In genomic region chr10:21527634-21528451, GRCh38 we compare ENCODE assay signal across 1 cellular context.
A peak's percentile ranks its signal among the peaks of the same experiment; 100 is the strongest.
TF ChIP-seq lines count a peak whose summit lies in the region.

No MANE protein-coding gene starts in this region.

TF ChIP-seq in K562, 482 proteins besides CTCF, POLR2A, EP300 and RAD21 (continued from another document and continues in another):
- TF ChIP-seq MGA (IDR thresholded peaks at IDR 0.05) (no peak), CSDE1 (IDR thresholded peaks at IDR 0.05) (no peak), ZBED1 (IDR thresholded peaks at IDR 0.05) (no peak), FOS (IDR thresholded peaks at IDR 0.05; ENCODE audit: extremely low read depth, insufficient read length) (no peak), DACH1 (IDR thresholded peaks at IDR 0.05; ENCODE audit: partially characterized antibody) (no peak), ELF1 (tag; IDR thresholded peaks at IDR 0.05) (no peak), STAG1 (CRISPR knock-in tag; IDR thresholded peaks at IDR 0.05; ENCODE audit: borderline replicate concordance) (no peak), CGGBP1 (CRISPR knock-in tag; IDR thresholded peaks at IDR 0.05) (no peak), TBP (optimal IDR thresholded peaks at IDR 0.05; ENCODE audit: low read depth, low read length) (peak; percentile 47), ATF6 (CRISPR knock-in tag; IDR thresholded peaks at IDR 0.05) (no peak), CHAMP1 (IDR thresholded peaks at IDR 0.05) (no peak), POLR2G (IDR thresholded peaks at IDR 0.05; ENCODE audit: low read depth, low read length) (no peak), AFF1 (IDR thresholded peaks at IDR 0.05; ENCODE audit: low read depth in 1 of 2, partially characterized antibody in 2 of 2) (peak in 1 of 2 experiments; percentile 36), ZBTB1 (CRISPR knock-in tag; IDR thresholded peaks at IDR 0.05; ENCODE audit: borderline replicate concordance, low read depth) (no peak), ZNF212 (CRISPR knock-in tag; IDR thresholded peaks at IDR 0.05) (no peak), AFF4 (CRISPR knock-in tag; IDR thresholded peaks at IDR 0.05) (no peak), ZNF140 (CRISPR knock-in tag; IDR thresholded peaks at IDR 0.05) (no peak), PCBP2 (IDR thresholded peaks at IDR 0.05; ENCODE audit: low read depth, low read length, poor library complexity, severe bottlenecking) (no peak), CHCHD3 (CRISPR knock-in tag; IDR thresholded peaks at IDR 0.05) (no peak), POLR2H (tag; IDR thresholded peaks at IDR 0.05; ENCODE audit: low read depth) (peak; percentile 40; the same call in 1 of the 2 replicates), C11orf30 (IDR thresholded peaks at IDR 0.05; ENCODE audit: low read depth) (peak; percentile 93), MAFG (tag; conservative IDR thresholded peaks at IDR 0.05) (peak; percentile 90), SMAD4 (CRISPR knock-in tag; conservative IDR thresholded peaks at IDR 0.05) (no peak), MYBL2 (IDR thresholded peaks at IDR 0.05; ENCODE audit: low read depth) (peak; percentile 44), MYBL2 (CRISPR knock-in tag; IDR thresholded peaks at IDR 0.05; ENCODE audit: borderline replicate concordance) (no peak), GABPA (tag; conservative IDR thresholded peaks at IDR 0.05; ENCODE audit: low read depth) (no peak), ARNT (IDR thresholded peaks at IDR 0.05) (peak in 1 of 2 experiments; percentile 43; a peak in 1 of 4 replicates), NFIC (IDR thresholded peaks at IDR 0.05) (no peak), ZFP36 (IDR thresholded peaks at IDR 0.05; ENCODE audit: low read depth, low read length, partially characterized antibody) (no peak), KLF10 (CRISPR knock-in tag; IDR thresholded peaks at IDR 0.05) (no peak), TRIM28 (IDR thresholded peaks at IDR 0.05) (no peak), MLLT1 (IDR thresholded peaks at IDR 0.05) (peak in 1 of 2 experiments; percentile 11; a peak in 1 of 4 replicates), ZNF707 (CRISPR knock-in tag; conservative IDR thresholded peaks at IDR 0.05) (no peak)
